23 cellular contexts compared by ENCODE assay signal in the genomic region with DNA sequence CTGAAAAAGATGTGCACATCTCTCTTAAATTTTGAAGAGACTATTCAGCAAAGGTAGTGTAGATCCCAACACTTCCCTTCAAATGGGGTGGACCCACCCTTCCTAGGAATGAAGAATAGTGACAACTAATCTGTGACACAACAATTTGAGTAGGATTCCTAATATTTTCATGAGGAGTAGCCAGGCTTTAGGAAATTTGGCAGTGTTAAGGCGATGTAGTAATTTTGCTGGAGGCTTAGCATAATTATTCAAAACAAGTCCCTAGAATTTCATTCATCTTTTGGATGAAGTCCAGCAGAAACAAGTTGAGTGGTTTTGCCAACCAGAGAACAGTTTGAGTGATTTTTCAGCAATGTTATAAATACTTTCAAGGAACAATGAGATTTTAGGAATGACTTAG. TPM values are rescaled to one million over a fixed set of nuclear protein-coding genes. Genes with fewer than 3 reads are reported as not detected.
DNase-seq lines count a peak whose midpoint lies in the region; ATAC-seq and TF ChIP-seq lines count a peak whose summit lies in the region.
"Had no signal": no experiment of that assay in that cellular context is flagged by ENCODE, and none has a peak within 500 bp of the region (broad histone marks: within the 10 kb centered on the region; RNA-seq: fewer than 3 reads in every experiment).

No MANE protein-coding gene starts in this region.

- POLR2A ChIA-PET in A673 (lab: Charles Lee; ENCODE audit: low non-redundant PET): no interaction called here
- POLR2A ChIA-PET in activated CD8-positive, alpha-beta T cell treated with anti-CD3 and anti-CD28 coated beads, Interleukin-2, amount 10 ng/mL, durations not matched to agents 7 days and 5 days (lab: Charles Lee): no interaction called here

- H3K9me3 ChIP-seq in A673 (ENCODE audit: low read depth, low read length, poor library complexity, severe bottlenecking): no peaks in the 10 kb centered on the region
- H3K9me3 ChIP-seq: A549, BE2C, prostate gland had no signal

- peak; percentile 50 for DNase-seq in A673 (ENCODE audit: low spot score)
- peak; percentile 10 for DNase-seq in LHCN-M2 (ENCODE audit: low read depth)
- peak; percentile 5 to 26 for DNase-seq in cardiac fibroblast (ENCODE audit: low read depth in 2 of 2)
- DNase-seq in foreskin keratinocyte: peak in 1 of 2 donors; percentile 64
- no peak for DNase-seq in NCI-H2029 (lab: John Stamatoyannopoulos, UW)
- no peak for DNase-seq in COLO668 (lab: John Stamatoyannopoulos, UW; ENCODE audit: unreplicated experiment)
- DNase-seq in NCI-H748 (lab: John Stamatoyannopoulos, UW; ENCODE audit: unreplicated experiment): no peak
- DNase-seq in activated CD8-positive, alpha-beta T cell treated with anti-CD3 and anti-CD28 coated beads, Interleukin-2, amount 10 ng/mL, durations not matched to agents 7 days and 5 days: no peak
- DNase-seq: activated CD4-positive, alpha-beta memory T cell treated with anti-CD3 and anti-CD28 coated beads, Interleukin-2, amount 10 ng/mL, durations not matched to agents 7 days and 5 days; activated effector memory CD4-positive, alpha-beta T cell treated with Interleukin-2 at 50 U/mL for 16 hours; activated naive CD8-positive, alpha-beta T cell treated with anti-CD3 and anti-CD28 coated beads for 36 hours; activated T-cell treated with anti-CD3 and anti-CD28 coated beads for 4 hours; BE2C; effector CD4-positive, alpha-beta T cell; H9; head of caudate nucleus; left cardiac atrium; NCI-H187 treated with DMSO at 0.1 percent for 48 hours; SHP77 treated with DMSO at 0.1 percent for 48 hours had no signal

- no peak overlapping the region for H3K4me3 ChIP-seq in A673 (ENCODE audit: low read depth, low read length, poor library complexity, severe bottlenecking)
- H3K4me3 ChIP-seq in cardiac fibroblast (replicated peaks in 1 of 2; ENCODE audit: low read depth in 2 of 2, low read length in 2 of 2): no peak overlapping the region
- H3K4me3 ChIP-seq: A549, neural progenitor cell, prostate gland had no signal

- no peak overlapping the region for H3K27ac ChIP-seq in A673 (ENCODE audit: low read depth, low read length, poor library complexity, severe bottlenecking)
- H3K27ac ChIP-seq in foreskin keratinocyte: peak overlapping the region; percentile 53
- H3K27ac ChIP-seq: A549, neural progenitor cell, prostate gland had no signal

- peaks cover 8% of the 10 kb centered on the region for H3K27me3 Mint-ChIP-seq in activated CD8-positive, alpha-beta T cell treated with anti-CD3 and anti-CD28 coated beads, Interleukin-2, amount 10 ng/mL, durations not matched to agents 7 days and 5 days (ENCODE audit: low read depth)

- no peaks in the 10 kb centered on the region for H3K9me3 Mint-ChIP-seq in activated CD8-positive, alpha-beta T cell treated with anti-CD3 and anti-CD28 coated beads, Interleukin-2, amount 10 ng/mL, durations not matched to agents 7 days and 5 days (ENCODE audit: insufficient read depth)
- H3K9me3 Mint-ChIP-seq: activated CD4-positive, alpha-beta memory T cell treated with anti-CD3 and anti-CD28 coated beads, Interleukin-2, amount 10 ng/mL, durations not matched to agents 7 days and 5 days had no signal

- H3K36me3 ChIP-seq in A673 (ENCODE audit: insufficient read depth, low read length, poor library complexity, severe bottlenecking): no peaks in the 10 kb centered on the region
- H3K36me3 ChIP-seq: BE2C, neural progenitor cell, prostate gland had no signal

- no peak for ATAC-seq in foreskin keratinocyte
- ATAC-seq in activated CD8-positive, alpha-beta T cell treated with anti-CD3 and anti-CD28 coated beads, Interleukin-2, amount 10 ng/mL, durations not matched to agents 7 days and 5 days: no peak
- ATAC-seq: A549; activated CD4-positive, CD25-positive, alpha-beta regulatory T cell treated with anti-CD3 and anti-CD28 coated beads, Interleukin-2, amount 50 U/mL, for 24 hours; left cardiac atrium had no signal

- intact Hi-C loops in A673 (cut with micrococcal nuclease; ENCODE audit: unreplicated experiment): no loop called here

- TF ChIP-seq CTCF in A673 (conservative IDR thresholded peaks at IDR 0.05; ENCODE audit: low read depth, low read length): no peak
- TF ChIP-seq CTCF in cardiac fibroblast (IDR thresholded peaks at IDR 0.05; ENCODE audit: low read depth, low read length): no peak
- TF ChIP-seq CTCF in foreskin keratinocyte (conservative IDR thresholded peaks at IDR 0.05): no peak

- H3K27me3 ChIP-seq in A673 (replicated peaks; ENCODE audit: insufficient read depth, low read depth, low read length, poor library complexity) (no peaks in the 10 kb centered on the region), foreskin keratinocyte (no peaks in the 10 kb centered on the region)
- H3K27me3 ChIP-seq: BE2C, neural progenitor cell had no signal

- H3K36me3 Mint-ChIP-seq in activated CD8-positive, alpha-beta T cell treated with anti-CD3 and anti-CD28 coated beads, Interleukin-2, amount 10 ng/mL, durations not matched to agents 7 days and 5 days (ENCODE audit: low read depth): no peaks in the 10 kb centered on the region
- H3K36me3 Mint-ChIP-seq: activated naive CD8-positive, alpha-beta T cell treated with anti-CD3 and anti-CD28 coated beads for 36 hours had no signal

- CTCF ChIA-PET in A673 (lab: Charles Lee): no interaction called here
- CTCF ChIA-PET in activated CD8-positive, alpha-beta T cell treated with anti-CD3 and anti-CD28 coated beads, Interleukin-2, amount 10 ng/mL, durations not matched to agents 7 days and 5 days (lab: Charles Lee): no interaction called here

- no peak overlapping the region for H3K4me3 Mint-ChIP-seq in activated CD8-positive, alpha-beta T cell treated with anti-CD3 and anti-CD28 coated beads, Interleukin-2, amount 10 ng/mL, durations not matched to agents 7 days and 5 days
- H3K4me3 Mint-ChIP-seq: activated CD4-positive, alpha-beta memory T cell treated with anti-CD3 and anti-CD28 coated beads, Interleukin-2, amount 10 ng/mL, durations not matched to agents 7 days and 5 days; activated naive CD8-positive, alpha-beta T cell treated with anti-CD3 and anti-CD28 coated beads for 36 hours; H9; neural progenitor cell had no signal

- H3K27ac Mint-ChIP-seq in activated CD8-positive, alpha-beta T cell treated with anti-CD3 and anti-CD28 coated beads, Interleukin-2, amount 10 ng/mL, durations not matched to agents 7 days and 5 days: no peak overlapping the region
- H3K27ac Mint-ChIP-seq: activated CD4-positive, alpha-beta memory T cell treated with anti-CD3 and anti-CD28 coated beads, Interleukin-2, amount 10 ng/mL, durations not matched to agents 7 days and 5 days; activated naive CD8-positive, alpha-beta T cell treated with anti-CD3 and anti-CD28 coated beads for 36 hours; H9; neural progenitor cell had no signal

- no TSS peak for BruUV-seq in A673 (replicated peaks; lab: Mats Ljungman, UMichigan)

- H3K4me1 ChIP-seq in A673 (ENCODE audit: insufficient read depth, low read length, poor library complexity, severe bottlenecking) (peaks cover 9% of the 10 kb centered on the region), foreskin keratinocyte (peaks cover 14% of the 10 kb centered on the region)
- H3K4me1 ChIP-seq: A549, BE2C, neural progenitor cell, prostate gland had no signal

- H3K4me1 Mint-ChIP-seq in activated CD8-positive, alpha-beta T cell treated with anti-CD3 and anti-CD28 coated beads, Interleukin-2, amount 10 ng/mL, durations not matched to agents 7 days and 5 days (ENCODE audit: low read depth): peaks cover 4% of the 10 kb centered on the region
- H3K4me1 Mint-ChIP-seq: activated naive CD8-positive, alpha-beta T cell treated with anti-CD3 and anti-CD28 coated beads for 36 hours; H9; neural progenitor cell had no signal

RNA-seq across cellular contexts. Expression of gene ELOVL4, which starts 52.4 kb away (rescaled TPM):
- total RNA-seq in A673 (2021) (7.0 and 7.9 TPM in 2 replicates), LHCN-M2 (2014; rRNA removed) (5.5 and 7.1 TPM in 2 replicates), foreskin keratinocyte (8.8 and 9.0 TPM in 2 replicates)
- 2.0 TPM for polyA plus RNA-seq in LHCN-M2 (2012)
- 4.7 and 5.2 TPM in 2 replicates for polyA plus RNA-seq in foreskin keratinocyte
- total RNA-seq in activated CD8-positive, alpha-beta T cell treated with anti-CD3 and anti-CD28 coated beads, Interleukin-2, amount 10 ng/mL, durations not matched to agents 7 days and 5 days: under 1 TPM; 0.55 to 0.74 TPM

Comparison
In these comparisons a context has a peak if more than half of its experiments do, and no peak if none do; other contexts are left out.
1. DNase-seq: peak in A673 (single experiment), LHCN-M2 (single experiment) and cardiac fibroblast (2 of 2); none in NCI-H2029 (single experiment), COLO668 (single experiment), NCI-H748 (single experiment) and activated CD8-positive, alpha-beta T cell treated with anti-CD3 and anti-CD28 coated beads, Interleukin-2, amount 10 ng/mL, durations not matched to agents 7 days and 5 days (single experiment).